In genomic region chr2:87486413-87486812, GRCh38 we compare ENCODE assay signal across 8 cellular contexts.
DNase-seq lines count a peak whose midpoint lies in the region; ATAC-seq and TF ChIP-seq lines count a peak whose summit lies in the region.
"Not testable (repeated sequence)": the region's sequence is repeated elsewhere in the genome, so short reads cannot be mapped to it uniquely, and the experiment has no call there.

No MANE protein-coding gene starts in this region.

- TF ChIP-seq CTCF in HEK293 (tag by site-specific recombination; IDR thresholded peaks at IDR 0.05); KMS-11 (conservative IDR thresholded peaks at IDR 0.05; ENCODE audit: low read depth, low read length); foreskin keratinocyte (conservative IDR thresholded peaks at IDR 0.05): not testable (repeated sequence)

- not testable (repeated sequence) for H4K20me1 ChIP-seq in KMS-11 (ENCODE audit: insufficient read depth)

- not testable (repeated sequence) for H3K4me3 ChIP-seq in CD4-positive, alpha-beta memory T cell (ENCODE audit: low read length in 2 of 2); HEK293 (ENCODE audit: low read depth, low read length); KMS-11 (IDR thresholded peaks at IDR 0.05; ENCODE audit: insufficient read depth, low read depth, low read length)

- H3K4me3 Mint-ChIP-seq in CD4-positive, alpha-beta memory T cell, result peak overlapping the region in 7 of 8 donors; percentile 33 to 82 (median 60)
- H3K4me3 Mint-ChIP-seq in activated CD4-positive, alpha-beta T cell treated with anti-CD3 and anti-CD28 coated beads for 36 hours, result not testable (repeated sequence)
- H3K4me3 Mint-ChIP-seq in activated naive CD8-positive, alpha-beta T cell treated with anti-CD3 and anti-CD28 coated beads, Interleukin-2, amount 10 ng/mL, durations not matched to agents 7 days and 5 days, result peak overlapping the region; percentile 57
- peak overlapping the region in 4 of 8 donors; percentile 36 to 70 (median 46) for H3K4me3 Mint-ChIP-seq in naive B cell

- not testable (repeated sequence) for H3K27me3 ChIP-seq in CD4-positive, alpha-beta memory T cell (ENCODE audit: insufficient read depth, low read length); KMS-11 (ENCODE audit: insufficient read depth, low read depth); foreskin keratinocyte

- H3K9me3 Mint-ChIP-seq in CD4-positive, alpha-beta memory T cell; activated CD4-positive, alpha-beta T cell treated with anti-CD3 and anti-CD28 coated beads for 36 hours (ENCODE audit: low read depth); activated naive CD8-positive, alpha-beta T cell treated with anti-CD3 and anti-CD28 coated beads, Interleukin-2, amount 10 ng/mL, durations not matched to agents 7 days and 5 days; naive B cell: not testable (repeated sequence)

- not testable (repeated sequence) for H3K36me3 Mint-ChIP-seq in CD4-positive, alpha-beta memory T cell; activated CD4-positive, alpha-beta T cell treated with anti-CD3 and anti-CD28 coated beads for 36 hours (ENCODE audit: low read depth); activated naive CD8-positive, alpha-beta T cell treated with anti-CD3 and anti-CD28 coated beads, Interleukin-2, amount 10 ng/mL, durations not matched to agents 7 days and 5 days; naive B cell

- H3K4me1 Mint-ChIP-seq in CD4-positive, alpha-beta memory T cell, result peaks cover 11 to 37% (median 21%) of the 10 kb centered on the region in 4 donors
- H3K4me1 Mint-ChIP-seq in activated CD4-positive, alpha-beta T cell treated with anti-CD3 and anti-CD28 coated beads for 36 hours, result peaks cover 33% of the 10 kb centered on the region
- H3K4me1 Mint-ChIP-seq in activated naive CD8-positive, alpha-beta T cell treated with anti-CD3 and anti-CD28 coated beads, Interleukin-2, amount 10 ng/mL, durations not matched to agents 7 days and 5 days, result peaks cover 15% of the 10 kb centered on the region
- H3K4me1 Mint-ChIP-seq in naive B cell, result peaks cover 0 to 10% (median 3%) of the 10 kb centered on the region in 3 donors

- H3K9me3 ChIP-seq in CD4-positive, alpha-beta memory T cell (ENCODE audit: control insufficient read depth in 1 of 2, low read length in 2 of 2); HEK293 (ENCODE audit: control insufficient read depth, insufficient read depth, low read depth, low read length): not testable (repeated sequence)

- H3K27ac Mint-ChIP-seq in CD4-positive, alpha-beta memory T cell, result peak overlapping the region; percentile 86 to 97 (median 92)
- H3K27ac Mint-ChIP-seq in activated CD4-positive, alpha-beta T cell treated with anti-CD3 and anti-CD28 coated beads for 36 hours, result peak overlapping the region; percentile 81
- H3K27ac Mint-ChIP-seq in activated naive CD8-positive, alpha-beta T cell treated with anti-CD3 and anti-CD28 coated beads, Interleukin-2, amount 10 ng/mL, durations not matched to agents 7 days and 5 days, result peak overlapping the region; percentile 87
- peak overlapping the region in 5 of 6 donors; percentile 47 to 79 (median 67) for H3K27ac Mint-ChIP-seq in naive B cell

- peaks cover 63% of the 10 kb centered on the region for H3K79me2 ChIP-seq in KMS-11 (ENCODE audit: insufficient read depth, low read depth)

- peak overlapping the region; percentile 58 for H3K27ac ChIP-seq in CD4-positive, alpha-beta memory T cell (ENCODE audit: low read depth, low read length)
- H3K27ac ChIP-seq in HEK293 (ENCODE audit: extremely low read depth, low read depth, low read length) (peak overlapping the region; percentile 66; the same call in 1 of the 2 replicates), KMS-11 (peak overlapping the region; percentile 93)
- not testable (repeated sequence) for H3K27ac ChIP-seq in foreskin keratinocyte

- ATAC-seq in activated CD4-positive, alpha-beta T cell treated with anti-CD3 and anti-CD28 coated beads for 36 hours, result peak; percentile 28
- ATAC-seq in activated naive CD8-positive, alpha-beta T cell treated with anti-CD3 and anti-CD28 coated beads, Interleukin-2, amount 10 ng/mL, durations not matched to agents 7 days and 5 days (ENCODE audit: low read depth), result peak; percentile 9
- ATAC-seq in foreskin keratinocyte (peak; percentile 2), naive B cell (ENCODE audit: low read depth in 2 of 2) (peak; percentile 4 to 13)
- peak; percentile 50 for ATAC-seq in stimulated activated naive CD8-positive, alpha-beta T cell treated with anti-CD3 and anti-CD28 coated beads, Interleukin-15, Interleukin-2, amounts not matched to agents 100 U/mL and 50 U/mL, for 24 hours

- intact Hi-C loops in CD4-positive, alpha-beta memory T cell (cut with micrococcal nuclease); activated CD4-positive, alpha-beta T cell treated with anti-CD3 and anti-CD28 coated beads for 36 hours (cut with DNase I, micrococcal nuclease): not testable (repeated sequence)

- peaks cover 27% of the 10 kb centered on the region for H3K4me1 ChIP-seq in CD4-positive, alpha-beta memory T cell (ENCODE audit: insufficient read depth, low read length)
- not testable (repeated sequence) for H3K4me1 ChIP-seq in HEK293 (ENCODE audit: control insufficient read depth, insufficient read depth, low read length); foreskin keratinocyte
- H3K4me1 ChIP-seq in KMS-11 (ENCODE audit: low read depth, poor library complexity, severe bottlenecking), result peaks cover 49% of the 10 kb centered on the region

- not testable (repeated sequence) for H3K27me3 Mint-ChIP-seq in CD4-positive, alpha-beta memory T cell; activated CD4-positive, alpha-beta T cell treated with anti-CD3 and anti-CD28 coated beads for 36 hours; activated naive CD8-positive, alpha-beta T cell treated with anti-CD3 and anti-CD28 coated beads, Interleukin-2, amount 10 ng/mL, durations not matched to agents 7 days and 5 days; naive B cell

- CTCF ChIA-PET in CD4-positive, alpha-beta memory T cell (lab: Charles Lee; ENCODE audit: partially characterized antibody); HEK293 (lab: Yijun Ruan, JAX); activated CD4-positive, alpha-beta T cell treated with anti-CD3 and anti-CD28 coated beads for 36 hours (lab: Charles Lee): not testable (repeated sequence)

- peak in 3 of 5 donors; percentile 29 to 70 (median 34) for DNase-seq in CD4-positive, alpha-beta memory T cell
- peak; percentile 42 for DNase-seq in activated CD4-positive, alpha-beta T cell treated with anti-CD3 and anti-CD28 coated beads for 36 hours
- DNase-seq in activated naive CD8-positive, alpha-beta T cell treated with anti-CD3 and anti-CD28 coated beads, Interleukin-2, amount 10 ng/mL, durations not matched to agents 7 days and 5 days, result peak; percentile 44
- DNase-seq in foreskin keratinocyte, naive B cell: not testable (repeated sequence)
- peak; percentile 51 for DNase-seq in stimulated activated naive CD8-positive, alpha-beta T cell treated with anti-CD3 and anti-CD28 coated beads, Interleukin-15, Interleukin-2, amounts not matched to agents 100 U/mL and 50 U/mL, for 24 hours

- peak overlapping the region; percentile 46 for H3K4me2 ChIP-seq in KMS-11

- H2AFZ ChIP-seq in KMS-11 (ENCODE audit: low read depth), result not testable (repeated sequence)

- POLR2A ChIA-PET in CD4-positive, alpha-beta memory T cell (lab: Charles Lee; ENCODE audit: partially characterized antibody); HEK293 (lab: Yijun Ruan, JAX); activated CD4-positive, alpha-beta T cell treated with anti-CD3 and anti-CD28 coated beads for 36 hours (lab: Charles Lee); activated naive CD8-positive, alpha-beta T cell treated with anti-CD3 and anti-CD28 coated beads, Interleukin-2, amount 10 ng/mL, durations not matched to agents 7 days and 5 days (lab: Charles Lee): not testable (repeated sequence)

- H3K9ac ChIP-seq in KMS-11, result peak overlapping the region; percentile 70; the same call in 1 of the 2 replicates

- H3K36me3 ChIP-seq in CD4-positive, alpha-beta memory T cell (ENCODE audit: insufficient read depth, low read length); HEK293 (ENCODE audit: control insufficient read depth in 2 of 2, insufficient read depth in 1 of 2, low read length in 2 of 2); KMS-11 (ENCODE audit: insufficient read depth): not testable (repeated sequence)
